In the genomic region with DNA sequence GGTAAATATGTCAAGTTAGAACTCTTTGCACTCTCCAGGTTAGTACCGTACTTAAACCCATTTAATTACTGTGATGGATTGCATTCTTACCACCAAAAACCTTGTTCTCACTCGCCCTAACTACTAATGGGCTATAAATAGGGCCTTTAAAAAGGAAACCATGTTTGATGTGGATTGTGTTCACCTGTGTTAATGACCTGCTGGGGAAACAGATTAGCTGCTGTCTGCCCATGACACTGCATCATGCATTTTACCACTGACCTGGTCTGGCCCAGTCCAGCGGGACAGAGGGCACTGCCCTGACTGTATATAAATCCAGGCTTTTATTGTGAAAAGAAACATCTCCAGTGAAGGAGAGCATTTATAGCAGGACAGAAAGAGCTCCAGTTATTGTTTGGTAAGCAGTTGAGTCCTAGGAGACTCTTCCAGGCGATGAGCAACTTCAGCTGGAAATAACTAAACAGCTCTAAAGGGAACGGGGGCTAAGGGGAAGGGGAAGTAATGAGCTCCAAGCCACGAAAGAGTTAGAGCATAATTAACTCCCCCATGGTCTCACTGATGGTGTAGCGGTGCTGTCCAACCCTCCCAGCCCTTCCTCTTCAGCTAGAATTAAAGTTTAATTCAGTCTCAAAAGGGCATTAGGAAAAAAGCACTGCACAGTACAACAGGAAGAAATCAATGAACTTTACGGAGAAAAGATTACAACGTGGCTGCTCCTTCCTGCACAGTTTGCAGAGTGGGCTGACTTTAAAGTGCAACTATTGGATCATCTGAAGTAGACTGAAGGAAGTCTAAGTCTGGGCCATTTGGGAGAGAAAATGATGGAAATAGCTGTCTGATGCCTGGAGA, we compare ENCODE assay signal across 25 cellular contexts.
DNase-seq lines count a peak whose midpoint lies in the region; ATAC-seq and TF ChIP-seq lines count a peak whose summit lies in the region.
"Had no signal": no experiment of that assay in that cellular context is flagged by ENCODE, and none has a peak within 500 bp of the region (broad histone marks: within the 10 kb centered on the region; RNA-seq: fewer than 3 reads in every experiment).

No MANE protein-coding gene starts in this region.

- POLR2A ChIA-PET in GM10248 (lab: Yijun Ruan, JAX) = no interaction called here

- 40% methylated on average over 9 of the region's 9 CpGs for WGBS in esophagus muscularis mucosa

- CTCF ChIA-PET in GM10248 (lab: Yijun Ruan, JAX) = interaction anchor here (0.9 to 1.3 kb wide), 2 partner anchors 13 to 44 kb away, joined by 3 read pairs; no protein-coding TSS in a partner anchor

- H3K36me3 Mint-ChIP-seq in GM23338 (ENCODE audit: low read depth) (no peaks in the 10 kb centered on the region), neural progenitor cell (no peaks in the 10 kb centered on the region)
- H3K36me3 Mint-ChIP-seq: stimulated activated effector memory CD8-positive, alpha-beta T cell treated with anti-CD3 and anti-CD28 coated beads, Interleukin-12 subunit alpha, Interleukin-12 subunit beta, amount 100 ng/mL, for 72 hours had no signal

- H3K27ac Mint-ChIP-seq in GM23338 (no peak overlapping the region), neural progenitor cell (peak overlapping the region; percentile 25)
- H3K27ac Mint-ChIP-seq: stimulated activated effector memory CD8-positive, alpha-beta T cell treated with anti-CD3 and anti-CD28 coated beads, Interleukin-12 subunit alpha, Interleukin-12 subunit beta, amount 100 ng/mL, for 72 hours had no signal

- DNase-seq in GM23338 (ENCODE audit: low spot score) = no peak
- DNase-seq in NCI-H774 (lab: John Stamatoyannopoulos, UW) = peak; percentile 48
- no peak for DNase-seq in esophagus muscularis mucosa (ENCODE audit: extremely low spot score)
- DNase-seq in neural progenitor cell (ENCODE audit: low spot score) = no peak
- DNase-seq in NCI-H524 (lab: John Stamatoyannopoulos, UW) = no peak
- no peak for DNase-seq in omental fat pad (ENCODE audit: low spot score)
- no peak for DNase-seq in GM10248 (ENCODE audit: extremely low spot score)
- no peak for DNase-seq in medulla oblongata (ENCODE audit: extremely low spot score)
- DNase-seq: activated CD8-positive, alpha-beta memory T cell treated with anti-CD3 and anti-CD28 coated beads, Interleukin-2, amount 50 U/mL, for 4 hours; activated effector memory CD4-positive, alpha-beta T cell treated with anti-CD3 and anti-CD28 coated beads, Interleukin-2, amount 50 U/mL, for 16 hours; dorsolateral prefrontal cortex; erythroblast; foreskin melanocyte; kidney glomerular epithelial cell; MG63; midbrain; NCI-H187; NK-92 treated with Interleukin-12 subunit alpha and Interleukin-12 subunit beta, amount 100 ng/mL, for 24 hours; Peyer's patch; right cardiac atrium had no signal

- no peak for TF ChIP-seq EP300 in esophagus muscularis mucosa (IDR thresholded peaks at IDR 0.05)

- no peaks in the 10 kb centered on the region for H3K9me3 Mint-ChIP-seq in GM23338
- H3K9me3 Mint-ChIP-seq in neural progenitor cell = peaks cover 1% of the 10 kb centered on the region
- H3K9me3 Mint-ChIP-seq: stimulated activated effector memory CD8-positive, alpha-beta T cell treated with anti-CD3 and anti-CD28 coated beads, Interleukin-12 subunit alpha, Interleukin-12 subunit beta, amount 100 ng/mL, for 72 hours had no signal

- H2AFZ ChIP-seq in GM23338 (peak overlapping the region; percentile 40; the same call in 1 of the 2 replicates), neural progenitor cell (replicated peaks) (no peak overlapping the region)

- H3K36me3 ChIP-seq in GM23338 (ENCODE audit: insufficient read depth) (no peaks in the 10 kb centered on the region), esophagus muscularis mucosa (no peaks in the 10 kb centered on the region), neural progenitor cell (no peaks in the 10 kb centered on the region)
- H3K36me3 ChIP-seq: cardiac muscle cell, MG63, neutrophil, Peyer's patch, thoracic aorta had no signal

- no peaks in the 10 kb centered on the region for H3K4me1 ChIP-seq in GM23338 (ENCODE audit: insufficient read depth)
- H3K4me1 ChIP-seq in esophagus muscularis mucosa = peaks cover 3 to 20% (median 18%) of the 10 kb centered on the region in 4 donors
- H3K4me1 ChIP-seq in neural progenitor cell = peaks cover 13% of the 10 kb centered on the region
- H3K4me1 ChIP-seq: Peyer's patch had no signal

- no peak for ATAC-seq in GM23338
- ATAC-seq in omental fat pad (ENCODE audit: low FRiP score) = no peak
- ATAC-seq: stimulated activated effector memory CD8-positive, alpha-beta T cell treated with anti-CD3 and anti-CD28 coated beads, Interleukin-12 subunit alpha, Interleukin-12 subunit beta, amount 100 ng/mL, for 72 hours had no signal

- no peak for TF ChIP-seq POLR2A in esophagus muscularis mucosa (IDR thresholded peaks at IDR 0.05; ENCODE audit: low read depth)

- H3F3A ChIP-seq in GM23338 (replicated peaks; ENCODE audit: low read depth) (no peaks in the 10 kb centered on the region), neural progenitor cell (ENCODE audit: low read depth) (no peaks in the 10 kb centered on the region)

- H3K4me3 Mint-ChIP-seq in GM23338 = no peak overlapping the region
- no peak overlapping the region for H3K4me3 Mint-ChIP-seq in neural progenitor cell
- H3K4me3 Mint-ChIP-seq: stimulated activated effector memory CD8-positive, alpha-beta T cell treated with anti-CD3 and anti-CD28 coated beads, Interleukin-12 subunit alpha, Interleukin-12 subunit beta, amount 100 ng/mL, for 72 hours had no signal

- H3K4me3 ChIP-seq in GM23338 (no peak overlapping the region), esophagus muscularis mucosa (no peak overlapping the region), neural progenitor cell (no peak overlapping the region)
- H3K4me3 ChIP-seq: cardiac muscle cell, dorsolateral prefrontal cortex, MG63, Peyer's patch, thoracic aorta had no signal

- H3K27ac ChIP-seq in GM23338 (ENCODE audit: low read depth) (no peak overlapping the region), esophagus muscularis mucosa (replicated peaks in 1 of 4) (peak overlapping the region in 3 of 4 donors; percentile 8 to 15 (median 13)), neural progenitor cell (no peak overlapping the region)
- H3K27ac ChIP-seq: C4-2B, cardiac muscle cell, neutrophil, Peyer's patch, thoracic aorta had no signal

- intact Hi-C loops in esophagus muscularis mucosa (cut with DNase I) = no loop called here

- H4K20me1 ChIP-seq in GM23338 (replicated peaks; ENCODE audit: insufficient read depth) (no peaks in the 10 kb centered on the region), neural progenitor cell (ENCODE audit: low read depth) (no peaks in the 10 kb centered on the region)

- no peaks in the 10 kb centered on the region; the same call in 1 of the 2 replicates for H3K9me2 ChIP-seq in GM23338 (ENCODE audit: insufficient read depth)

- H3K27me3 Mint-ChIP-seq in GM23338 (ENCODE audit: insufficient read depth, low read depth, poor library complexity) (peaks cover 4% of the 10 kb centered on the region), neural progenitor cell (ENCODE audit: insufficient read depth, low read depth) (peaks cover 5% of the 10 kb centered on the region)

- no peak for TF ChIP-seq CTCF in GM23338 (conservative IDR thresholded peaks at IDR 0.05; ENCODE audit: low read depth in 2 of 2)
- TF ChIP-seq CTCF in esophagus muscularis mucosa (IDR thresholded peaks at IDR 0.05) = no peak
- no peak for TF ChIP-seq CTCF in neural progenitor cell (IDR thresholded peaks at IDR 0.05)
- no peak for TF ChIP-seq CTCF in omental fat pad (IDR thresholded peaks at IDR 0.05)
- TF ChIP-seq CTCF in GM10248 (IDR thresholded peaks at IDR 0.05; ENCODE audit: control extremely low read depth, extremely low read depth, low read depth, missing control alignments) = no peak

- H3K27me3 ChIP-seq in GM23338 (ENCODE audit: insufficient read depth) (no peaks in the 10 kb centered on the region), esophagus muscularis mucosa (no peaks in the 10 kb centered on the region), neural progenitor cell (no peaks in the 10 kb centered on the region)
- H3K27me3 ChIP-seq: cardiac muscle cell, dorsolateral prefrontal cortex, MG63, Peyer's patch had no signal

- H3K9me3 ChIP-seq in esophagus muscularis mucosa (no peaks in the 10 kb centered on the region), neural progenitor cell (ENCODE audit: low read depth) (no peaks in the 10 kb centered on the region)
- H3K9me3 ChIP-seq: MG63, neutrophil, Peyer's patch, thoracic aorta had no signal

- H3K79me2 ChIP-seq in GM23338 (replicated peaks; ENCODE audit: insufficient read depth) (no peaks in the 10 kb centered on the region), neural progenitor cell (ENCODE audit: low read depth) (no peaks in the 10 kb centered on the region)

- H3K4me1 Mint-ChIP-seq in GM23338 (peaks cover 9% of the 10 kb centered on the region; the same call in 2 of the 3 replicates), neural progenitor cell (peaks cover 22% of the 10 kb centered on the region)
- H3K4me1 Mint-ChIP-seq: stimulated activated effector memory CD8-positive, alpha-beta T cell treated with anti-CD3 and anti-CD28 coated beads, Interleukin-12 subunit alpha, Interleukin-12 subunit beta, amount 100 ng/mL, for 72 hours had no signal

- no peak overlapping the region for H3K9ac ChIP-seq in neural progenitor cell

- no peak overlapping the region for H3K4me2 ChIP-seq in GM23338
- H3K4me2 ChIP-seq in neural progenitor cell = no peak overlapping the region

TF ChIP-seq in GM23338, 12 proteins besides CTCF, POLR2A, EP300 and RAD21 (continues in another document):
- no peak for TF ChIP-seq ZNF331 (CRISPR knock-in tag; IDR thresholded peaks at IDR 0.05; ENCODE audit: low read depth)
- TF ChIP-seq ZNF114 (CRISPR knock-in tag; IDR thresholded peaks at IDR 0.05) = no peak
- TF ChIP-seq NANOG (IDR thresholded peaks at IDR 0.05; ENCODE audit: borderline replicate concordance) = no peak
- no peak for TF ChIP-seq JUNB (IDR thresholded peaks at IDR 0.05; ENCODE audit: unreplicated experiment)

Comparison
In these comparisons a context has a peak if more than half of its experiments do, and no peak if none do; other contexts are left out.
1. H3K27ac ChIP-seq: peak in esophagus muscularis mucosa (3 of 4); none in GM23338 (single experiment) and neural progenitor cell (single experiment).